Comparison of ENCODE assay signal across 8 cellular contexts in genomic region chr10:69392481-69393000, GRCh38.
DNase-seq lines count a peak whose midpoint lies in the region; ATAC-seq lines count a peak whose summit lies in the region.

No MANE protein-coding gene starts in this region.

- peak; percentile 88 for ATAC-seq in HG02981 (IDR thresholded peaks at IDR 0.05; ENCODE audit: unreplicated experiment)

- DNase-seq in SHP77 (lab: John Stamatoyannopoulos, UW) (peak; percentile 40 to 52), SHP77 treated with DMSO at 0.1 percent for 48 hours (lab: John Stamatoyannopoulos, UW) (no peak), NCI-H2196 (lab: John Stamatoyannopoulos, UW; ENCODE audit: unreplicated experiment) (peak; percentile 78), caudate nucleus (lab: John Stamatoyannopoulos, UW) (peak in 57 of 61 donors; percentile 10 to 84 (median 49)), kidney glomerular epithelial cell (lab: John Stamatoyannopoulos, UW) (peak; percentile 74)
- DNase-seq in activated CD4-positive, CD25-positive, alpha-beta regulatory T cell treated with anti-CD3 and anti-CD28 coated beads, Interleukin-2, amount 50 U/mL, for 16 hours (ENCODE audit: low read depth, low spot score), result peak; percentile 69
- peak; percentile 73 to 77 for DNase-seq in stimulated activated CD4-positive, alpha-beta T cell treated with anti-CD3 and anti-CD28 coated beads, Interleukin-2, amount 100 ng/mL, for 48 hours

- H3K27ac ChIP-seq in caudate nucleus (ENCODE audit: low read depth, low read length), result peak overlapping the region; percentile 22
